8 cellular contexts compared by ENCODE assay signal in genomic region chr10:47743611-47744560, GRCh38. TPM values are rescaled to one million over a fixed set of nuclear protein-coding genes. Genes with fewer than 3 reads are reported as not detected.
A peak's percentile ranks its signal among the peaks of the same experiment; 100 is the strongest.
DNase-seq lines count a peak whose midpoint lies in the region; ATAC-seq, FAIRE-seq and TF ChIP-seq lines count a peak whose summit lies in the region.
"Not testable (repeated sequence)": the region's sequence is repeated elsewhere in the genome, so short reads cannot be mapped to it uniquely, and the experiment has no call there.

No MANE protein-coding gene starts in this region.

- not testable (repeated sequence) for H3K18ac ChIP-seq in H1 (ENCODE audit: extremely low read depth, low read length)

- not testable (repeated sequence) for H3K27me3 ChIP-seq in ACC112 (ENCODE audit: insufficient read depth, low read length); MG63; H1 (replicated peaks in 1 of 4; ENCODE audit: control insufficient read depth in 3 of 4, extremely low read depth in 1 of 4, insufficient read depth in 3 of 4, low read length in 3 of 4); sigmoid colon

- not testable (repeated sequence) for H3K27ac ChIP-seq in ACC112 (ENCODE audit: low read depth, low read length); H1 (ENCODE audit: low read depth, low read length)
- peak overlapping the region in 2 of 4 donors; percentile 45 to 65 for H3K27ac ChIP-seq in sigmoid colon

- intact Hi-C loops in left colon (cut with DNase I, micrococcal nuclease); sigmoid colon (cut with DNase I): not testable (repeated sequence)

- H3K4me3 ChIP-seq in ACC112 (ENCODE audit: low read depth, low read length) (peak overlapping the region; percentile 74), H1 (ENCODE audit: extremely low read depth in 1 of 4, insufficient read depth in 2 of 4, low read depth in 3 of 4, low read length in 4 of 4) (peak overlapping the region; percentile 21 to 57 (median 39); a peak in 7 of 8 replicates), sigmoid colon (peak overlapping the region; percentile 22 to 38 (median 31))
- H3K4me3 ChIP-seq in MG63: not testable (repeated sequence)

- H2BK5ac ChIP-seq in H1 (ENCODE audit: low read depth, low read length): not testable (repeated sequence)

- peak; percentile 44 for DNase-seq in MG63
- peak; percentile 31 to 49 for DNase-seq in activated T-cell treated with anti-CD3 and anti-CD28 coated beads, Interleukin-2, amount 50 U/mL, for 72 hours
- peak in 1 of 2 experiments; percentile 77 for DNase-seq in H1 (ENCODE audit: low read depth in 1 of 2, low spot score in 2 of 2)
- DNase-seq in left colon: peak in 1 of 2 donors; percentile 38
- peak; percentile 56 for DNase-seq in sigmoid colon

- not testable (repeated sequence) for H3K4me1 Mint-ChIP-seq in activated T-cell treated with anti-CD3 and anti-CD28 coated beads, Interleukin-2, amount 50 U/mL, for 72 hours (ENCODE audit: low read depth)

- POLR2A ChIA-PET in H1 (lab: Charles Lee; ENCODE audit: partially characterized antibody): not testable (repeated sequence)

- not testable (repeated sequence) for H3K14ac ChIP-seq in H1 (ENCODE audit: insufficient read length)

- not testable (repeated sequence) for TF ChIP-seq POLR2A in H1 (IDR thresholded peaks at IDR 0.05; ENCODE audit: control extremely low read depth in 1 of 2, low read depth in 2 of 2, low read length in 2 of 2); sigmoid colon (IDR thresholded peaks at IDR 0.05)

- not testable (repeated sequence) for H2BK12ac ChIP-seq in H1 (ENCODE audit: low read depth, low read length)

- H3K9ac ChIP-seq in H1 (replicated peaks in 1 of 4; ENCODE audit: extremely low read depth in 1 of 4, low read depth in 3 of 4, low read length in 3 of 4): not testable (repeated sequence)

- not testable (repeated sequence) for H3K36me3 ChIP-seq in ACC112 (ENCODE audit: insufficient read depth, low read length); MG63; H1 (ENCODE audit: control insufficient read depth in 2 of 4, insufficient read depth in 4 of 4, low read length in 3 of 4); sigmoid colon

- not testable (repeated sequence) for H3K79me2 ChIP-seq in ACC112 (ENCODE audit: control insufficient read depth, insufficient read depth, low read length, unreplicated experiment); H1 (ENCODE audit: control insufficient read depth in 1 of 2, insufficient read depth in 2 of 2, low read length in 2 of 2)

- not testable (repeated sequence) for H3K4ac ChIP-seq in H1 (replicated peaks; ENCODE audit: insufficient read length, low read depth, low read length)

- H3K4me1 ChIP-seq in ACC112 (ENCODE audit: control insufficient read depth, insufficient read depth, low read length, unreplicated experiment); H1 (replicated peaks in 1 of 4; ENCODE audit: control insufficient read depth in 3 of 4, insufficient read depth in 4 of 4, low read length in 3 of 4); sigmoid colon: not testable (repeated sequence)

- peak overlapping the region; percentile 57 to 60 for H3K4me2 ChIP-seq in H1 (ENCODE audit: insufficient read depth in 1 of 2, low read depth in 2 of 2, low read length in 2 of 2)

- 18% methylated on average over 9 of the region's 48 CpGs; no CpG with 5 or more reads in 1 of the 2 experiments for WGBS in H1 (ENCODE audit: extremely low coverage in 1 of 2, insufficient coverage in 1 of 2, insufficient read length in 1 of 2, insufficient replicate concordance in 2 of 2, low coverage in 1 of 2, low lambda C conversion rate in 2 of 2, missing lambda C conversion rate in 1 of 2), 2 experiments
- WGBS in sigmoid colon, 2 donors: 3% methylated on average over 36 to 38 of the region's 48 CpGs

- H3K36me3 Mint-ChIP-seq in activated T-cell treated with anti-CD3 and anti-CD28 coated beads, Interleukin-2, amount 50 U/mL, for 72 hours (ENCODE audit: insufficient read depth in 2 of 2): not testable (repeated sequence)

- not testable (repeated sequence) for H2AK5ac ChIP-seq in H1 (ENCODE audit: low read depth, low read length)

- CTCF ChIA-PET in H1 (lab: Charles Lee; ENCODE audit: partially characterized antibody): not testable (repeated sequence)

- H3K56ac ChIP-seq in H1 (replicated peaks; ENCODE audit: insufficient read length, low read depth, low read length): not testable (repeated sequence)

- H3K4me3 Mint-ChIP-seq in activated T-cell treated with anti-CD3 and anti-CD28 coated beads, Interleukin-2, amount 50 U/mL, for 72 hours: peak overlapping the region in 1 of 2 donors; percentile 54

- not testable (repeated sequence) for H2BK120ac ChIP-seq in H1 (replicated peaks; ENCODE audit: low read depth, low read length)

- H4K20me1 ChIP-seq in H1 (replicated peaks in 1 of 2; ENCODE audit: control insufficient read depth in 1 of 2, insufficient read depth in 2 of 2, low read length in 2 of 2): not testable (repeated sequence)

- H4K8ac ChIP-seq in H1 (ENCODE audit: extremely low read depth, insufficient read depth, low read length): not testable (repeated sequence)

- not testable (repeated sequence) for TF ChIP-seq EP300 in H1 (IDR thresholded peaks at IDR 0.05; ENCODE audit: borderline replicate concordance in 1 of 2, low read depth in 2 of 2, low read length in 2 of 2); sigmoid colon (IDR thresholded peaks at IDR 0.05)

- H3K27me3 Mint-ChIP-seq in activated T-cell treated with anti-CD3 and anti-CD28 coated beads, Interleukin-2, amount 50 U/mL, for 72 hours (ENCODE audit: low read depth): not testable (repeated sequence)

- not testable (repeated sequence) for H3K23ac ChIP-seq in H1 (ENCODE audit: insufficient read length)

- not testable (repeated sequence) for TF ChIP-seq RAD21 in H1 (IDR thresholded peaks at IDR 0.05 in 1 of 2, conservative IDR thresholded peaks at IDR 0.05 in 1 of 2; ENCODE audit: low read depth in 2 of 2, low read length in 2 of 2)

- H2BK15ac ChIP-seq in H1 (ENCODE audit: low read length): not testable (repeated sequence)

- not testable (repeated sequence) for H3K79me1 ChIP-seq in H1 (ENCODE audit: low read depth, low read length)

- not testable (repeated sequence) for H3K9me3 Mint-ChIP-seq in activated T-cell treated with anti-CD3 and anti-CD28 coated beads, Interleukin-2, amount 50 U/mL, for 72 hours

- not testable (repeated sequence) for H2BK20ac ChIP-seq in H1 (ENCODE audit: low read length)

- not testable (repeated sequence) for H4K91ac ChIP-seq in H1 (replicated peaks; ENCODE audit: insufficient read length, low read length)

- not testable (repeated sequence) for H2AFZ ChIP-seq in ACC112 (ENCODE audit: low read length, unreplicated experiment); H1 (ENCODE audit: low read length)

- not testable (repeated sequence) for TF ChIP-seq CTCF in H1 (IDR thresholded peaks at IDR 0.05; ENCODE audit: control extremely low read depth in 1 of 3, insufficient read depth in 1 of 3, low read depth in 1 of 3, low read length in 3 of 3); sigmoid colon (IDR thresholded peaks at IDR 0.05)

- not testable (repeated sequence) for H3K9me3 ChIP-seq in MG63; H1 (ENCODE audit: insufficient read depth in 2 of 2, low read depth in 1 of 2, low read length in 1 of 2); sigmoid colon

- not testable (repeated sequence) for H4K5ac ChIP-seq in H1 (ENCODE audit: insufficient read length, low read depth, low read length)

- not testable (repeated sequence) for FAIRE-seq in H1 (lab: Jason Lieb, UNC)

- peak; percentile 76 for ATAC-seq in GM19023 (IDR thresholded peaks at IDR 0.05; ENCODE audit: unreplicated experiment)
- peak; percentile 87 for ATAC-seq in HG02798 (IDR thresholded peaks at IDR 0.05; ENCODE audit: poor library complexity, unreplicated experiment)
- ATAC-seq in activated T-cell treated with anti-CD3 and anti-CD28 coated beads, Interleukin-2, amount 50 U/mL, for 72 hours (replicated peaks in 1 of 2): peak; percentile 88 to 91
- peak; percentile 94 for ATAC-seq in left colon

- not testable (repeated sequence) for H3K27ac Mint-ChIP-seq in activated T-cell treated with anti-CD3 and anti-CD28 coated beads, Interleukin-2, amount 50 U/mL, for 72 hours

- H3K23me2 ChIP-seq in H1 (ENCODE audit: low read depth, low read length): not testable (repeated sequence)

TF ChIP-seq in H1, 55 proteins besides CTCF, POLR2A, EP300 and RAD21:
- TF ChIP-seq KDM4A (IDR thresholded peaks at IDR 0.05; ENCODE audit: low read depth, low read length, severe bottlenecking): peak; percentile 42

RNA-seq across cellular contexts. Expression of gene SYT15B, which starts 19.5 kb away (rescaled TPM):
- 0.26 and 1.1 TPM in 2 replicates for total RNA-seq in MG63 (2014; rRNA removed; shearing (Covaris generic); ENCODE audit: low replicate concordance)
- total RNA-seq in activated T-cell treated with anti-CD3 and anti-CD28 coated beads, Interleukin-2, amount 50 U/mL, for 72 hours: not detected
- not detected in 2 replicates for total RNA-seq in H1 (2021; fragmentation: NEBNext Ultra II Directional; extraction: Animal tissue kit (Norgen Biotek cat#: 25700))
- 0.13 and 0.17 TPM in 2 replicates for polyA plus RNA-seq in H1 (2011; rRNA removed)
- polyA plus RNA-seq in H1 (2011; cell fraction: cytosol; rRNA removed): 0.03 TPM
- polyA plus RNA-seq in H1 (2011; cell fraction: nucleus; rRNA removed): 0.40 TPM
- 0.04 to 0.08 TPM in 2 of 4 replicates, not detected in the others for polyA plus RNA-seq in H1 (2012, experiment 1 of 2)
- polyA plus RNA-seq in H1 (2012, experiment 2 of 2): 0.05 TPM
- 0.04 TPM for polyA plus RNA-seq in H1 (2013, experiment 1 of 2)
- polyA plus RNA-seq in H1 (2013, experiment 2 of 2): 0.06 TPM
- polyA minus RNA-seq in H1 (2011; rRNA and poly(A)+ RNA removed): 0.10 and 0.16 TPM in 2 replicates
- 0.22 TPM for polyA minus RNA-seq in H1 (2011; cell fraction: cytosol; rRNA and poly(A)+ RNA removed)
- polyA minus RNA-seq in H1 (2011; cell fraction: nucleus; rRNA and poly(A)+ RNA removed): 0.50 TPM
- total RNA-seq in left colon: under 1 TPM; 0.15 to 0.64 TPM
- total RNA-seq in sigmoid colon: 1 to 10 TPM in 2 of 4 donors, under 1 TPM in 2; 0.27 to 2.5 (median 1.2) TPM
- polyA plus RNA-seq in sigmoid colon: 1 to 10 TPM in 1 of 3 donors, under 1 TPM in 2; 0.60 to 1.1 (median 0.69) TPM
